In the genomic region with DNA sequence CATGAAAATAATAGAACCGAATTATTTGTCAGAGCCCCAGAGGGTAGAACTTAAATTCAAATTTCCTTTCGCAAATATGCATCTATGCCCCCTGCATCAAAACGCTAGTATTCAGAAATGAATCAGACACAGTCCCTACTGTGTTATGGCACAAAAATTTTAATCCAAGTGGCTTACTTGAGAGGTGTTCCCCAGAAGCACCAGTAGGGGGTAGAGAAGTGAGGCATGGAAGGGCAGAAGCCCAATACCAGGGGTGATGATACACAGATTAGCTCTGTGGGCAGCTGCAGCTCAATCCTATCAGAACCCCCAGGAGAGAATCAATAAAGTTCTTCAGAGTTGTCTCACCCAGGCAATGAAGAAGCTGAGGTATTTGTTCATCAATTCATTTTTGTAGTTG, we compare ENCODE assay signal across 14 cellular contexts.
DNase-seq lines count a peak whose midpoint lies in the region; ATAC-seq and TF ChIP-seq lines count a peak whose summit lies in the region.
"Had no signal": no experiment of that assay in that cellular context is flagged by ENCODE, and none has a peak within 500 bp of the region (broad histone marks: within the 10 kb centered on the region; RNA-seq: fewer than 3 reads in every experiment).

No MANE protein-coding gene starts in this region.

- DNase-seq in GM06990 (ENCODE audit: extremely low read depth, insufficient read length): no peak
- DNase-seq in HL-60 (ENCODE audit: low read depth in 1 of 2, low spot score in 1 of 2): peak in 1 of 2 experiments; percentile 2
- peak; percentile 2 for DNase-seq in SW480 (ENCODE audit: low spot score)
- DNase-seq in left lobe of liver (ENCODE audit: low spot score): no peak
- DNase-seq in NCI-H1092 treated with DMSO at 0.1 percent for 48 hours (lab: John Stamatoyannopoulos, UW): no peak
- DNase-seq in NCI-H1105 (lab: John Stamatoyannopoulos, UW): no peak
- DNase-seq: activated CD8-positive, alpha-beta memory T cell treated with anti-CD3 and anti-CD28 coated beads, Interleukin-2, amount 50 U/mL, for 48 hours; midbrain; NCI-H187 treated with DMSO at 0.1 percent for 48 hours; psoas muscle; RPMI8226; stimulated activated CD4-positive, alpha-beta T cell treated with anti-CD3 and anti-CD28 coated beads, Interleukin-2, amount 100 ng/mL, for 48 hours; stimulated activated naive CD4-positive, alpha-beta T cell treated with Interleukin-2 at 50 U/mL for 16 hours had no signal

- no peak overlapping the region for H3K27ac ChIP-seq in HL-60 (replicated peaks)
- H3K27ac ChIP-seq: psoas muscle had no signal

- H3K27me3 ChIP-seq in GM06990 (replicated peaks; ENCODE audit: control insufficient read depth, insufficient read depth, low read length): no peaks in the 10 kb centered on the region
- H3K27me3 ChIP-seq in HL-60 (ENCODE audit: insufficient read depth, poor library complexity, severe bottlenecking): no peaks in the 10 kb centered on the region

- ATAC-seq in left lobe of liver (peak; percentile 49), HG02840 (IDR thresholded peaks at IDR 0.05; ENCODE audit: low FRiP score, unreplicated experiment) (no peak)
- ATAC-seq: psoas muscle had no signal

- no peak overlapping the region for H3K4me3 ChIP-seq in GM06990 (replicated peaks; ENCODE audit: low read depth, low read length)
- no peak overlapping the region for H3K4me3 ChIP-seq in HL-60 (replicated peaks; ENCODE audit: insufficient read depth, low read length)
- H3K4me3 ChIP-seq: psoas muscle had no signal

- TF ChIP-seq CTCF in GM06990 (IDR thresholded peaks at IDR 0.05; ENCODE audit: insufficient read depth, low read length, poor library complexity, severe bottlenecking) (peak; percentile 31), HL-60 (IDR thresholded peaks at IDR 0.05; ENCODE audit: insufficient read depth, low read length) (peak; percentile 15)

- H3K36me3 ChIP-seq in GM06990 (ENCODE audit: control insufficient read depth, insufficient read depth, low read length): no peaks in the 10 kb centered on the region
